ENCODE assay signal across 18 cellular contexts in genomic region chr3:153287017-153287416, GRCh38.
DNase-seq lines count a peak whose midpoint lies in the region; ATAC-seq, FAIRE-seq and TF ChIP-seq lines count a peak whose summit lies in the region.
"Had no signal": no experiment of that assay in that cellular context is flagged by ENCODE, and none has a peak within 500 bp of the region (broad histone marks: within the 10 kb centered on the region; RNA-seq: fewer than 3 reads in every experiment).

No MANE protein-coding gene starts in this region.

- TF ChIP-seq CTCF in K562 (IDR thresholded peaks at IDR 0.05 in 2 of 3, conservative IDR thresholded peaks at IDR 0.05 in 1 of 3; ENCODE audit: insufficient read depth in 2 of 3, low read depth in 1 of 3, low read length in 3 of 3) (no peak), esophagus squamous epithelium (IDR thresholded peaks at IDR 0.05) (no peak), testis (IDR thresholded peaks at IDR 0.05) (no peak)

- ATAC-seq in activated T-cell treated with anti-CD3 and anti-CD28 coated beads, Interleukin-2, amount 50 U/mL, for 72 hours (replicated peaks in 1 of 2): peak; percentile 68 to 71
- no peak for ATAC-seq in K562
- ATAC-seq: A549 had no signal

- no peak for FAIRE-seq in K562 (lab: Jason Lieb, UNC)
- FAIRE-seq: A549, HTR-8/SVneo had no signal

- H3K9me1 ChIP-seq in K562 (ENCODE audit: control insufficient read depth, insufficient read depth, low read length): no peaks in the 10 kb centered on the region

- POLR2A ChIA-PET in K562 (lab: Yijun Ruan, JAX): no interaction called here

- no peak for TF ChIP-seq EP300 in K562 (IDR thresholded peaks at IDR 0.05; ENCODE audit: low read length)

- H3K4me1 Mint-ChIP-seq in activated T-cell treated with anti-CD3 and anti-CD28 coated beads, Interleukin-2, amount 50 U/mL, for 72 hours (ENCODE audit: low read depth): peaks cover 55% of the 10 kb centered on the region

- H3K27me3 ChIP-seq in K562 (ENCODE audit: control insufficient read depth in 2 of 2, insufficient read depth in 2 of 2, low read length in 2 of 2) (no peaks in the 10 kb centered on the region), esophagus squamous epithelium (no peaks in the 10 kb centered on the region), testis (no peaks in the 10 kb centered on the region)

- BruUV-seq in K562 (replicated peaks; lab: Mats Ljungman, UMichigan): no TSS peak

- TF ChIP-seq POLR2A in K562 (conservative IDR thresholded peaks at IDR 0.05) (no peak), esophagus squamous epithelium (IDR thresholded peaks at IDR 0.05) (no peak), testis (IDR thresholded peaks at IDR 0.05) (no peak)

- no peaks in the 10 kb centered on the region for H4K20me1 ChIP-seq in K562 (replicated peaks; ENCODE audit: control insufficient read depth, insufficient read depth, low read length)

- intact Hi-C loops in K562 (cut with micrococcal nuclease): no loop called here
- intact Hi-C loops in esophagus squamous epithelium (cut with DNase I): loop anchor here (5.0 kb wide), 1 partner anchor 125 kb away; the partner anchor contains the start of gene RAP2B
- intact Hi-C loops in testis (cut with DNase I; ENCODE audit: low total_unique reads): no loop called here

- H3K9me3 ChIP-seq in K562 (replicated peaks; ENCODE audit: control insufficient read depth, insufficient read depth, low read depth, low read length) (no peaks in the 10 kb centered on the region), esophagus squamous epithelium (no peaks in the 10 kb centered on the region), testis (no peaks in the 10 kb centered on the region)
- H3K9me3 ChIP-seq: A549 had no signal

- CTCF ChIA-PET in K562 (lab: Yijun Ruan, JAX; ENCODE audit: low intra/inter-chr PET ratio): no interaction called here

- H3K4me1 ChIP-seq in K562 (replicated peaks in 1 of 2; ENCODE audit: control insufficient read depth in 2 of 2, insufficient read depth in 2 of 2, low read length in 2 of 2) (peaks cover 0 to 33% of the 10 kb centered on the region in 2 experiments; a peak in 2 of 5 replicates), esophagus squamous epithelium (peaks cover 4 to 34% (median 15%) of the 10 kb centered on the region in 3 donors), testis (peaks cover 23% of the 10 kb centered on the region)

- no peaks in the 10 kb centered on the region for H3K9me3 Mint-ChIP-seq in activated T-cell treated with anti-CD3 and anti-CD28 coated beads, Interleukin-2, amount 50 U/mL, for 72 hours

- TF ChIP-seq RAD21 in K562 (CRISPR knock-in tag; conservative IDR thresholded peaks at IDR 0.05 in 1 of 2, IDR thresholded peaks at IDR 0.05 in 1 of 2): no peak

- H3K27ac ChIP-seq in K562 (ENCODE audit: extremely low read depth, low read depth, low read length): no peak overlapping the region
- peak overlapping the region; percentile 64 to 87 (median 78) for H3K27ac ChIP-seq in esophagus squamous epithelium
- H3K27ac ChIP-seq in testis: no peak overlapping the region
- H3K27ac ChIP-seq: A549 had no signal

- H3K9ac ChIP-seq in K562 (ENCODE audit: insufficient read depth in 1 of 2, low read depth in 2 of 2, low read length in 2 of 2): no peak overlapping the region

- H3K27ac Mint-ChIP-seq in activated T-cell treated with anti-CD3 and anti-CD28 coated beads, Interleukin-2, amount 50 U/mL, for 72 hours: peak overlapping the region; percentile 67

- H3K4me3 Mint-ChIP-seq in activated T-cell treated with anti-CD3 and anti-CD28 coated beads, Interleukin-2, amount 50 U/mL, for 72 hours: peak overlapping the region in 1 of 2 donors; percentile 54
- H3K4me3 Mint-ChIP-seq: CD14-positive monocyte had no signal

- in situ Hi-C loops in K562 (cut with MboI): loop anchor here (25.0 kb wide), 1 partner anchor 250 kb away; no protein-coding TSS in a partner anchor

- 74% methylated on average over 3 of the region's 3 CpGs for WGBS in K562 (ENCODE audit: insufficient coverage, low coverage, missing lambda C conversion rate)
- WGBS in esophagus squamous epithelium, 2 donors: 48 to 73% methylated on average over 3 of the region's 3 CpGs
- 94 to 97% methylated on average over 3 of the region's 3 CpGs for WGBS in testis, 2 donors

- H3K79me2 ChIP-seq in K562 (ENCODE audit: control insufficient read depth, insufficient read depth, low read length): no peaks in the 10 kb centered on the region

- no peak for DNase-seq in activated T-cell treated with anti-CD3 and anti-CD28 coated beads, Interleukin-2, amount 50 U/mL, for 72 hours
- DNase-seq in activated T-cell treated with anti-CD3 and anti-CD28 coated beads, Interleukin-2, amount 50 U/mL, for 1 hour: no peak
- DNase-seq in HPDE6-E6E7 (ENCODE audit: extremely low spot score) (peak; percentile 16), K562 (ENCODE audit: extremely low read depth in 1 of 4, low spot score in 3 of 4) (no peak), esophagus squamous epithelium (lab: John Stamatoyannopoulos, UW) (no peak), testis (no peak), DMS79 (lab: John Stamatoyannopoulos, UW) (no peak), HUDEP-2 (lab: John Stamatoyannopoulos, UW; ENCODE audit: unreplicated experiment in 76 of 76) (no peak)
- DNase-seq: DMS79 treated with DMSO at 0.1 percent for 48 hours, GDM1, GOT3, KBM-7, NCI-H1105, NCI-H1694 treated with DMSO at 0.1 percent for 48 hours, NCI-H69 had no signal

- no peak overlapping the region for H3K4me3 ChIP-seq in K562
- no peak overlapping the region for H3K4me3 ChIP-seq in esophagus squamous epithelium
- H3K4me3 ChIP-seq in testis: no peak overlapping the region
- H3K4me3 ChIP-seq: A549 had no signal

- H3K36me3 Mint-ChIP-seq in activated T-cell treated with anti-CD3 and anti-CD28 coated beads, Interleukin-2, amount 50 U/mL, for 72 hours (ENCODE audit: insufficient read depth in 2 of 2): no peaks in the 10 kb centered on the region
- H3K36me3 Mint-ChIP-seq: CD14-positive monocyte had no signal

- H3K36me3 ChIP-seq in K562 (ENCODE audit: control insufficient read depth, insufficient read depth, low read length) (no peaks in the 10 kb centered on the region), esophagus squamous epithelium (no peaks in the 10 kb centered on the region), testis (ENCODE audit: low read depth, missing control alignments) (no peaks in the 10 kb centered on the region)

- H3K27me3 Mint-ChIP-seq in activated T-cell treated with anti-CD3 and anti-CD28 coated beads, Interleukin-2, amount 50 U/mL, for 72 hours (ENCODE audit: low read depth): no peaks in the 10 kb centered on the region

- 0 out of 2 replicates have a peak overlapping the region, but pooled peaks have one; percentile 17 for H2AFZ ChIP-seq in K562 (ENCODE audit: low read depth, low read length)

- no peak overlapping the region for H3K4me2 ChIP-seq in K562 (ENCODE audit: insufficient read depth, low read length)
- H3K4me2 ChIP-seq: A549 had no signal

TF ChIP-seq in K562, 482 proteins besides CTCF, POLR2A, EP300 and RAD21:
- no peak for TF ChIP-seq NFE2L1 (tag; IDR thresholded peaks at IDR 0.05; ENCODE audit: borderline replicate concordance, low read depth)
- TF ChIP-seq KLF13 (tag; IDR thresholded peaks at IDR 0.05; ENCODE audit: borderline replicate concordance, low read depth): no peak
- TF ChIP-seq, protein P1, sequence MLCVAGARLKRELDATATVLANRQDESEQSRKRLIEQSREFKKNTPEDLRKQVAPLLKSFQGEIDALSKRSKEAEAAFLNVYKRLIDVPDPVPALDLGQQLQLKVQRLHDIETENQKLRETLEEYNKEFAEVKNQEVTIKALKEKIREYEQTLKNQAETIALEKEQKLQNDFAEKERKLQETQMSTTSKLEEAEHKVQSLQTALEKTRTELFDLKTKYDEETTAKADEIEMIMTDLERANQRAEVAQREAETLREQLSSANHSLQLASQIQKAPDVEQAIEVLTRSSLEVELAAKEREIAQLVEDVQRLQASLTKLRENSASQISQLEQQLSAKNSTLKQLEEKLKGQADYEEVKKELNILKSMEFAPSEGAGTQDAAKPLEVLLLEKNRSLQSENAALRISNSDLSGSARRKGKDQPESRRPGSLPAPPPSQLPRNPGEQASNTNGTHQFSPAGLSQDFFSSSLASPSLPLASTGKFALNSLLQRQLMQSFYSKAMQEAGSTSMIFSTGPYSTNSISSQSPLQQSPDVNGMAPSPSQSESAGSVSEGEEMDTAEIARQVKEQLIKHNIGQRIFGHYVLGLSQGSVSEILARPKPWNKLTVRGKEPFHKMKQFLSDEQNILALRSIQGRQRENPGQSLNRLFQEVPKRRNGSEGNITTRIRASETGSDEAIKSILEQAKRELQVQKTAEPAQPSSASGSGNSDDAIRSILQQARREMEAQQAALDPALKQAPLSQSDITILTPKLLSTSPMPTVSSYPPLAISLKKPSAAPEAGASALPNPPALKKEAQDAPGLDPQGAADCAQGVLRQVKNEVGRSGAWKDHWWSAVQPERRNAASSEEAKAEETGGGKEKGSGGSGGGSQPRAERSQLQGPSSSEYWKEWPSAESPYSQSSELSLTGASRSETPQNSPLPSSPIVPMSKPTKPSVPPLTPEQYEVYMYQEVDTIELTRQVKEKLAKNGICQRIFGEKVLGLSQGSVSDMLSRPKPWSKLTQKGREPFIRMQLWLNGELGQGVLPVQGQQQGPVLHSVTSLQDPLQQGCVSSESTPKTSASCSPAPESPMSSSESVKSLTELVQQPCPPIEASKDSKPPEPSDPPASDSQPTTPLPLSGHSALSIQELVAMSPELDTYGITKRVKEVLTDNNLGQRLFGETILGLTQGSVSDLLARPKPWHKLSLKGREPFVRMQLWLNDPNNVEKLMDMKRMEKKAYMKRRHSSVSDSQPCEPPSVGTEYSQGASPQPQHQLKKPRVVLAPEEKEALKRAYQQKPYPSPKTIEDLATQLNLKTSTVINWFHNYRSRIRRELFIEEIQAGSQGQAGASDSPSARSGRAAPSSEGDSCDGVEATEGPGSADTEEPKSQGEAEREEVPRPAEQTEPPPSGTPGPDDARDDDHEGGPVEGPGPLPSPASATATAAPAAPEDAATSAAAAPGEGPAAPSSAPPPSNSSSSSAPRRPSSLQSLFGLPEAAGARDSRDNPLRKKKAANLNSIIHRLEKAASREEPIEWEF (CRISPR knock-in tag; IDR thresholded peaks at IDR 0.05): no peak
- no peak for TF ChIP-seq CBX8 (IDR thresholded peaks at IDR 0.05; ENCODE audit: borderline replicate concordance, extremely low read depth, low read depth, low read length, poor library complexity, severe bottlenecking)
- TF ChIP-seq ZNF282 (CRISPR knock-in tag; IDR thresholded peaks at IDR 0.05): no peak
- TF ChIP-seq TRIM28 (IDR thresholded peaks at IDR 0.05): no peak
- TF ChIP-seq SMARCE1 (IDR thresholded peaks at IDR 0.05): no peak
- TF ChIP-seq MAFK (IDR thresholded peaks at IDR 0.05; ENCODE audit: low read length): no peak

Comparison
In these comparisons a context has a peak if more than half of its experiments do, and no peak if none do; other contexts are left out.
1. H3K27ac ChIP-seq: peak in esophagus squamous epithelium (4 of 4); none in K562 (single experiment) and testis (0 of 2).